ENCODE assay signal across 9 cellular contexts in the genomic region with DNA sequence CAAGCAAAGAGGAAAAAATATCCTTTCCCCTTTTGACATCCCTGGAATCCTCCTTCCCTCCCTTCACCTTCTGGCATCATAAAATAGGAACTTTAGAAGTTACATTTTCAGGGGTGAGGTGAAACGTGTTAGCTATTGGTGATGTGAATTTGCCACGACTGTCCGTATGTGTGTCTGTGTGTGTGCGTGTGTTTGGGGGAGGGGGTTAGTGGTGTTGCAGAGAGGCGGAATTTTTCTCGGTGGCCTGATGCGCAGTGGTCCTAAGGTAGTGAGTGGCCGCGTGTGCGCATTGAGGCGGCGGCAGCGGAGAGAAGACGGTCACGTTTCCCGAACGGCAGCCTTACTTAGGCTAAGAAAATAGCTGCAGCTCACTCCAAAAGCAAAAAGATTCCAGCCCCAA.
DNase-seq lines count a peak whose midpoint lies in the region; TF ChIP-seq lines count a peak whose summit lies in the region.
"Had no signal": no experiment of that assay in that cellular context is flagged by ENCODE, and none has a peak within 500 bp of the region (broad histone marks: within the 10 kb centered on the region; RNA-seq: fewer than 3 reads in every experiment).

No MANE protein-coding gene starts in this region.

- H3K9ac ChIP-seq in HUES6 (ENCODE audit: low read length) (peak overlapping the region; percentile 86), iPS-18a (ENCODE audit: low read length) (peak overlapping the region; percentile 39)

- H3K36me3 ChIP-seq in HUES6 (ENCODE audit: control insufficient read depth, insufficient read depth, low read length) (no peaks in the 10 kb centered on the region), iPS-18a (ENCODE audit: control insufficient read depth, low read depth, low read length) (no peaks in the 10 kb centered on the region)

- H3K27me3 ChIP-seq in HUES6 (ENCODE audit: control insufficient read depth, insufficient read depth, low read length) (peaks cover 58% of the 10 kb centered on the region), iPS-18a (ENCODE audit: control insufficient read depth, insufficient read depth, low read length) (peaks cover 57% of the 10 kb centered on the region)

- in situ Hi-C loops in astrocyte of the spinal cord (cut with HindIII; ENCODE audit: low sequenced_read_pairs) = no loop called here

- peak overlapping the region; percentile 78 for H3K4me3 ChIP-seq in HUES6 (ENCODE audit: low read depth, low read length)
- peak overlapping the region; percentile 65 for H3K4me3 ChIP-seq in astrocyte of the spinal cord (ENCODE audit: low read depth, low read length)
- H3K4me3 ChIP-seq in iPS-18a (ENCODE audit: low read length) = peak overlapping the region; percentile 86
- peak overlapping the region; percentile 58 to 72 (median 64) for H3K4me3 ChIP-seq in skin epidermis

- no peak for TF ChIP-seq CTCF in astrocyte of the spinal cord (IDR thresholded peaks at IDR 0.05; ENCODE audit: low read depth, low read length)

- H3K4me1 ChIP-seq in HUES6 (ENCODE audit: control insufficient read depth, insufficient read depth, low read length) (peaks cover 30% of the 10 kb centered on the region), iPS-18a (ENCODE audit: control insufficient read depth, low read depth, low read length) (peaks cover 44% of the 10 kb centered on the region)

- no peaks in the 10 kb centered on the region for H3K9me3 ChIP-seq in HUES6 (ENCODE audit: control insufficient read depth, insufficient read depth, low read depth, low read length)
- H3K9me3 ChIP-seq in iPS-18a (ENCODE audit: control insufficient read depth, low read depth, low read length) = no peaks in the 10 kb centered on the region

- DNase-seq in astrocyte of the spinal cord (ENCODE audit: low read depth, low spot score) (no peak), midbrain (lab: John Stamatoyannopoulos, UW) (no peak), RKO (ENCODE audit: low spot score) (no peak)
- no peak for DNase-seq in stimulated activated naive CD4-positive, alpha-beta T cell (lab: John Stamatoyannopoulos, UW)
- DNase-seq: SHP77 treated with DMSO at 0.1 percent for 48 hours; stimulated activated CD4-positive, alpha-beta T cell treated with anti-CD3 and anti-CD28 coated beads, Interleukin-12 subunit alpha, Interleukin-12 subunit beta, amount 100 ng/mL, for 4 hours had no signal

- H3K27ac ChIP-seq in HUES6 (ENCODE audit: low read depth, low read length) (no peak overlapping the region), iPS-18a (ENCODE audit: low read length) (no peak overlapping the region), skin epidermis (peak overlapping the region in 14 of 21 experiments; percentile 77 to 90 (median 86))

Comparison
In these comparisons a context has a peak if more than half of its experiments do, and no peak if none do; other contexts are left out.
1. H3K27ac ChIP-seq: peak in skin epidermis (14 of 21); none in HUES6 (single experiment) and iPS-18a (single experiment).
2. Peak in every context shown above with its lines, with median percentiles within 50 percentile points of each other: H3K4me3 ChIP-seq.